Comparison of ENCODE assay signal across 8 cellular contexts in genomic region chr13:74288361-74288911, GRCh38.
A peak's percentile ranks its signal among the peaks of the same experiment; 100 is the strongest.
DNase-seq lines count a peak whose midpoint lies in the region; ATAC-seq, FAIRE-seq and TF ChIP-seq lines count a peak whose summit lies in the region.

No MANE protein-coding gene starts in this region.

- H4K20me1 ChIP-seq in HepG2 (ENCODE audit: insufficient read depth, low read length) = no peaks in the 10 kb centered on the region

- FAIRE-seq in HepG2 (lab: Jason Lieb, UNC) = no peak

- H3K27ac ChIP-seq in breast epithelium (peak overlapping the region; percentile 48 to 54), HepG2 (ENCODE audit: extremely low read length, insufficient read depth, low read length) (peak overlapping the region; percentile 37), stomach (peak overlapping the region in 4 of 5 donors; percentile 38 to 59 (median 58))

- peak overlapping the region; percentile 59; the same call in 1 of the 2 replicates for H3K9ac ChIP-seq in HepG2 (ENCODE audit: insufficient read depth, low read depth, low read length)

- H3K27ac Mint-ChIP-seq in T-cell = peak overlapping the region; percentile 86 to 98

- no peaks in the 10 kb centered on the region for H3K9me3 Mint-ChIP-seq in T-cell

- peak in 1 of 4 experiments; percentile 14 for ATAC-seq in T-cell (replicated peaks in 1 of 4)
- peak; percentile 31 for ATAC-seq in HepG2
- ATAC-seq in GM21526 (IDR thresholded peaks at IDR 0.05; ENCODE audit: low FRiP score, unreplicated experiment) = no peak
- ATAC-seq in omental fat pad (ENCODE audit: low FRiP score) = no peak

- in situ Hi-C loops in HepG2 (cut with HindIII; ENCODE audit: extremely low pct_ligation_motif_present, low pct_unique_long_range_greater_than_20kb) = loop anchor here (10.0 kb wide), 3 partner anchors 264 to 534 kb away; no protein-coding TSS in a partner anchor

- TF ChIP-seq CTCF in breast epithelium (IDR thresholded peaks at IDR 0.05) = no peak
- TF ChIP-seq CTCF in HepG2 (CRISPR knock-in tag; IDR thresholded peaks at IDR 0.05) = 0 out of 2 replicates have a peak, but pooled peaks have one; percentile 3
- no peak for TF ChIP-seq CTCF in stomach (IDR thresholded peaks at IDR 0.05)
- TF ChIP-seq CTCF in omental fat pad (IDR thresholded peaks at IDR 0.05) = no peak

- POLR2A ChIA-PET in T-cell (lab: Charles Lee) = interaction anchor here (0.6 to 3.1 kb wide), 13 partner anchors 15 to 1038 kb away, joined by 3 to 48 read pairs (median 4); partner anchors contain the start of gene KLF12 (in 2 of the 2)
- POLR2A ChIA-PET in HepG2 (lab: Yijun Ruan, JAX) = no interaction called here

- peak overlapping the region; percentile 87 for H2AFZ ChIP-seq in HepG2 (ENCODE audit: low read length)

- peak overlapping the region; percentile 16 to 44 (median 20) for H3K4me3 ChIP-seq in breast epithelium
- peak overlapping the region; percentile 31 to 59 (median 49) for H3K4me3 ChIP-seq in HepG2 (replicated peaks in 1 of 3; ENCODE audit: insufficient read depth in 1 of 3, low read depth in 2 of 3, low read length in 3 of 3)
- peak overlapping the region; percentile 19 to 35 (median 23) for H3K4me3 ChIP-seq in stomach

- peaks cover 0 to 3% of the 10 kb centered on the region in 2 donors for H3K4me1 ChIP-seq in breast epithelium
- peaks cover 31% of the 10 kb centered on the region for H3K4me1 ChIP-seq in HepG2 (ENCODE audit: insufficient read depth, low read length)
- peaks cover 21 to 42% (median 36%) of the 10 kb centered on the region in 4 donors for H3K4me1 ChIP-seq in stomach

- H3K4me2 ChIP-seq in HepG2 (ENCODE audit: low read depth, low read length) = peak overlapping the region; percentile 97

- H3K9me3 ChIP-seq in breast epithelium = no peaks in the 10 kb centered on the region
- H3K9me3 ChIP-seq in HepG2 (ENCODE audit: low read length) = no peaks in the 10 kb centered on the region
- no peaks in the 10 kb centered on the region for H3K9me3 ChIP-seq in stomach

- TF ChIP-seq EP300 in HepG2 (IDR thresholded peaks at IDR 0.05; ENCODE audit: low read depth in 2 of 2, low read length in 2 of 2) = no peak
- TF ChIP-seq EP300 in HepG2 (CRISPR knock-in tag; IDR thresholded peaks at IDR 0.05; ENCODE audit: borderline replicate concordance) = no peak
- TF ChIP-seq EP300 in stomach (IDR thresholded peaks at IDR 0.05) = no peak

- H3K79me2 ChIP-seq in HepG2 (ENCODE audit: insufficient read depth, low read length) = no peaks in the 10 kb centered on the region

- H3K27me3 ChIP-seq in breast epithelium = no peaks in the 10 kb centered on the region
- H3K27me3 ChIP-seq in HepG2 (ENCODE audit: control insufficient read depth in 1 of 2, insufficient read depth in 2 of 2, low read length in 2 of 2) = no peaks in the 10 kb centered on the region
- no peaks in the 10 kb centered on the region for H3K27me3 ChIP-seq in stomach

- no peaks in the 10 kb centered on the region for H3K27me3 Mint-ChIP-seq in T-cell

- WGBS in HepG2 (ENCODE audit: low lambda C conversion rate) = 3% methylated on average over 9 of the region's 10 CpGs
- whole genome bisulfite sequencing in stomach, 5 donors = 11 to 19% (median 14%) methylated on average over 10 of the region's 10 CpGs

- peak; percentile 25 for DNase-seq in NCI-H1694 (lab: John Stamatoyannopoulos, UW)
- no peak for DNase-seq in NCI-H1694 treated with DMSO at 0.1 percent for 48 hours (lab: John Stamatoyannopoulos, UW)
- peak in 19 of 34 experiments; percentile 0 to 26 (median 10) for DNase-seq in T-cell
- DNase-seq in breast epithelium (ENCODE audit: low spot score in 2 of 2) = no peak
- no peak for DNase-seq in HepG2 (ENCODE audit: low spot score)
- DNase-seq in stomach = peak; percentile 33
- DNase-seq in omental fat pad (ENCODE audit: low spot score) = no peak

- intact Hi-C loops in breast epithelium (cut with DNase I; ENCODE audit: low total_unique reads) (no loop called here), HepG2 (cut with micrococcal nuclease; ENCODE audit: unreplicated experiment) (loop anchor here (5.0 kb wide), 1 partner anchor 61 kb away; no protein-coding TSS in a partner anchor), stomach (cut with DNase I; ENCODE audit: low total_unique reads) (loop anchor here (10.0 kb wide), 2 partner anchors 454 to 534 kb away; no protein-coding TSS in a partner anchor)

- H3K36me3 ChIP-seq in breast epithelium = no peaks in the 10 kb centered on the region
- no peaks in the 10 kb centered on the region for H3K36me3 ChIP-seq in HepG2 (replicated peaks in 1 of 2; ENCODE audit: control insufficient read depth in 1 of 2, insufficient read depth in 2 of 2, low read length in 2 of 2)
- H3K36me3 ChIP-seq in stomach = no peaks in the 10 kb centered on the region

- CTCF ChIA-PET in T-cell (lab: Charles Lee) = interaction anchor here (0.6 to 4.6 kb wide), 38 partner anchors 9 to 1229 kb away, joined by 3 to 46 read pairs (median 6); partner anchors contain the start of gene KLF12 (in 1 of the 2)
- CTCF ChIA-PET in HepG2 (lab: Yijun Ruan, JAX; ENCODE audit: low intra/inter-chr PET ratio, low total read pairs) = no interaction called here

- no peak for TF ChIP-seq POLR2A in breast epithelium (IDR thresholded peaks at IDR 0.05)
- TF ChIP-seq POLR2A in HepG2 (IDR thresholded peaks at IDR 0.05; ENCODE audit: insufficient read depth in 1 of 2, low read depth in 2 of 2, low read length in 2 of 2) = no peak
- no peak for TF ChIP-seq POLR2A in stomach (IDR thresholded peaks at IDR 0.05)

- no TSS peak for BruUV-seq in HepG2 (replicated peaks; lab: Mats Ljungman, UMichigan)

- peaks cover 59 to 72% (median 67%) of the 10 kb centered on the region in 3 donors for H3K4me1 Mint-ChIP-seq in T-cell

- no peaks in the 10 kb centered on the region for H3K36me3 Mint-ChIP-seq in T-cell

- TF ChIP-seq RAD21 in HepG2 (CRISPR knock-in tag; IDR thresholded peaks at IDR 0.05) = no peak

- peak overlapping the region; percentile 68 to 86 (median 73) for H3K4me3 Mint-ChIP-seq in T-cell

TF ChIP-seq in HepG2, 621 proteins besides CTCF, POLR2A, EP300 and RAD21:
- TF ChIP-seq ZFAT (CRISPR knock-in tag; conservative IDR thresholded peaks at IDR 0.05) (no peak), JDP2 (CRISPR knock-in tag; IDR thresholded peaks at IDR 0.05; ENCODE audit: borderline replicate concordance) (no peak), ZNF724P (CRISPR knock-in tag; IDR thresholded peaks at IDR 0.05; ENCODE audit: borderline replicate concordance) (no peak), ZNF263 (CRISPR knock-in tag; IDR thresholded peaks at IDR 0.05) (peak; percentile 52; the same call in 1 of the 2 replicates), XRCC5 (optimal IDR thresholded peaks at IDR 0.05; ENCODE audit: low read length) (peak; percentile 20)

Comparison
In these comparisons a context has a peak if more than half of its experiments do, and no peak if none do; other contexts are left out.
1. DNase-seq: peak in NCI-H1694 (single experiment), T-cell (19 of 34) and stomach (single experiment); none in NCI-H1694 treated with DMSO at 0.1 percent for 48 hours (single experiment), breast epithelium (0 of 2), HepG2 (single experiment) and omental fat pad (single experiment).
2. Peak in every context shown above with its lines, with median percentiles within 50 percentile points of each other: H3K27ac ChIP-seq and H3K4me3 ChIP-seq.